Comparison of ENCODE assay signal across 24 cellular contexts in genomic region chr22:47687776-47688175, GRCh38.
DNase-seq lines count a peak whose midpoint lies in the region; TF ChIP-seq lines count a peak whose summit lies in the region.
"Had no signal": no experiment of that assay in that cellular context is flagged by ENCODE, and none has a peak within 500 bp of the region (broad histone marks: within the 10 kb centered on the region; RNA-seq: fewer than 3 reads in every experiment).

No MANE protein-coding gene starts in this region.

- intact Hi-C loops in esophagus muscularis mucosa (cut with DNase I), result no loop called here

- H3K9ac ChIP-seq in mesendoderm (ENCODE audit: low read length), result peak overlapping the region; percentile 10
- H3K9ac ChIP-seq: BLaER1 treated with 17β-estradiol and CSF1 and Interleukin-3, amounts not matched to agents 10 nM and 100 nM had no signal

- TF ChIP-seq CTCF in esophagus muscularis mucosa (IDR thresholded peaks at IDR 0.05) (no peak), type B pancreatic cell (conservative IDR thresholded peaks at IDR 0.05) (no peak), progenitor cell of endocrine pancreas (IDR thresholded peaks at IDR 0.05; ENCODE audit: unreplicated experiment) (no peak)

- peaks cover 0 to 3% (median 0%) of the 10 kb centered on the region in 4 donors for H3K27me3 ChIP-seq in esophagus muscularis mucosa
- no peaks in the 10 kb centered on the region for H3K27me3 ChIP-seq in mesendoderm (ENCODE audit: insufficient read depth, low read length, poor library complexity)
- H3K27me3 ChIP-seq: BLaER1 treated with 17β-estradiol and CSF1 and Interleukin-3, amounts not matched to agents 10 nM and 100 nM had no signal

- H3K36me3 Mint-ChIP-seq in type B pancreatic cell (no peaks in the 10 kb centered on the region), progenitor cell of endocrine pancreas (ENCODE audit: insufficient read depth) (no peaks in the 10 kb centered on the region)
- H3K36me3 Mint-ChIP-seq: CD8-positive, alpha-beta T cell had no signal

- peak; percentile 22 for DNase-seq in ecto neural progenitor cell (ENCODE audit: low spot score)
- peak; percentile 79 for DNase-seq in esophagus muscularis mucosa (ENCODE audit: extremely low spot score)
- DNase-seq in mesendoderm, result no peak
- DNase-seq in type B pancreatic cell (ENCODE audit: extremely low spot score, unreplicated experiment), result peak; percentile 34
- no peak for DNase-seq in foreskin melanocyte
- DNase-seq in DMS153 (lab: John Stamatoyannopoulos, UW), result no peak
- DNase-seq in erythroblast (lab: John Stamatoyannopoulos, UW), result no peak
- DNase-seq in progenitor cell of endocrine pancreas (ENCODE audit: low spot score, unreplicated experiment), result no peak
- DNase-seq: AML-193; Caco-2; Calu3; CD4-positive, alpha-beta T cell; CD8-positive, alpha-beta T cell; DMS53; DMS79; DND-41; EL; GDM1 had no signal

- no peak overlapping the region for H3K4me3 Mint-ChIP-seq in type B pancreatic cell
- no peak overlapping the region for H3K4me3 Mint-ChIP-seq in progenitor cell of endocrine pancreas (ENCODE audit: low read depth)
- H3K4me3 Mint-ChIP-seq: B cell; CD4-positive, alpha-beta T cell; CD8-positive, alpha-beta T cell had no signal

- H3K56ac ChIP-seq in mesendoderm (ENCODE audit: low read length), result peak overlapping the region; percentile 68

- peak overlapping the region; percentile 36 for H2BK5ac ChIP-seq in mesendoderm (ENCODE audit: low read length)

- H3K27ac ChIP-seq in esophagus muscularis mucosa (replicated peaks in 1 of 4) (no peak overlapping the region), mesendoderm (ENCODE audit: low read depth, low read length) (peak overlapping the region; percentile 64)
- H3K27ac ChIP-seq: 22Rv1; A549; BLaER1 treated with 17β-estradiol and CSF1 and Interleukin-3, amounts not matched to agents 10 nM and 100 nM; C4-2B had no signal

- H3K9me3 ChIP-seq in esophagus muscularis mucosa, result peaks cover 0 to 21% (median 14%) of the 10 kb centered on the region in 4 donors
- H3K9me3 ChIP-seq: Caco-2 had no signal

- H3K79me2 ChIP-seq in mesendoderm (ENCODE audit: control insufficient read depth, insufficient read depth, low read length), result no peaks in the 10 kb centered on the region

- H3K4me2 ChIP-seq in mesendoderm (ENCODE audit: low read length), result no peak overlapping the region
- H3K4me2 ChIP-seq: A549; BLaER1 treated with 17β-estradiol and CSF1 and Interleukin-3, amounts not matched to agents 10 nM and 100 nM had no signal

- no peak overlapping the region for H3K23ac ChIP-seq in mesendoderm (ENCODE audit: low read length)

- no peaks in the 10 kb centered on the region for H3K9me3 Mint-ChIP-seq in type B pancreatic cell
- peaks cover 14% of the 10 kb centered on the region for H3K9me3 Mint-ChIP-seq in progenitor cell of endocrine pancreas (ENCODE audit: low read depth)

- peak overlapping the region; percentile 76 for H3K4ac ChIP-seq in mesendoderm (ENCODE audit: low read depth, low read length)

- peak overlapping the region; percentile 9 for H3K18ac ChIP-seq in mesendoderm (ENCODE audit: low read length)

- H3K4me1 Mint-ChIP-seq in type B pancreatic cell (ENCODE audit: unreplicated experiment) (no peaks in the 10 kb centered on the region), progenitor cell of endocrine pancreas (ENCODE audit: low read depth) (no peaks in the 10 kb centered on the region)
- H3K4me1 Mint-ChIP-seq: B cell had no signal

- H3K27ac Mint-ChIP-seq in type B pancreatic cell (no peak overlapping the region), progenitor cell of endocrine pancreas (no peak overlapping the region)
- H3K27ac Mint-ChIP-seq: B cell; CD4-positive, alpha-beta T cell; CD8-positive, alpha-beta T cell had no signal

- no peak for TF ChIP-seq EP300 in esophagus muscularis mucosa (IDR thresholded peaks at IDR 0.05)

- H3K36me3 ChIP-seq in esophagus muscularis mucosa (no peaks in the 10 kb centered on the region), mesendoderm (ENCODE audit: control insufficient read depth, insufficient read depth, low read length) (no peaks in the 10 kb centered on the region)
- H3K36me3 ChIP-seq: BLaER1 treated with 17β-estradiol and CSF1 and Interleukin-3, amounts not matched to agents 10 nM and 100 nM had no signal

- H2BK15ac ChIP-seq in mesendoderm (replicated peaks; ENCODE audit: low read depth), result no peak overlapping the region

- H3K27me3 Mint-ChIP-seq in type B pancreatic cell, result peaks cover 6% of the 10 kb centered on the region
- H3K27me3 Mint-ChIP-seq in progenitor cell of endocrine pancreas, result peaks cover 23% of the 10 kb centered on the region

- 91% methylated on average over 4 of the region's 4 CpGs for WGBS in esophagus muscularis mucosa
- no CpG with 5 or more reads among the region's 4 CpGs for WGBS in mesendoderm (ENCODE audit: extremely low coverage, insufficient coverage, low lambda C conversion rate)

- no peaks in the 10 kb centered on the region for H3K79me1 ChIP-seq in mesendoderm (ENCODE audit: low read length)

- H4K5ac ChIP-seq in mesendoderm (ENCODE audit: low read length), result peak overlapping the region; percentile 88

- H3K4me3 ChIP-seq in esophagus muscularis mucosa (no peak overlapping the region), mesendoderm (ENCODE audit: low read length) (no peak overlapping the region)
- H3K4me3 ChIP-seq: A549; BLaER1 treated with 17β-estradiol and CSF1 and Interleukin-3, amounts not matched to agents 10 nM and 100 nM; GM12878 had no signal

- TF ChIP-seq POLR2A in esophagus muscularis mucosa (IDR thresholded peaks at IDR 0.05; ENCODE audit: low read depth) (no peak), erythroblast (IDR thresholded peaks at IDR 0.05; ENCODE audit: low read length) (no peak)

- H2AK5ac ChIP-seq in mesendoderm (ENCODE audit: low read length), result peak overlapping the region; percentile 99

- H2BK120ac ChIP-seq in mesendoderm (ENCODE audit: low read depth, low read length), result no peak overlapping the region

- no peaks in the 10 kb centered on the region for H3K4me1 ChIP-seq in esophagus muscularis mucosa
- H3K4me1 ChIP-seq in mesendoderm (ENCODE audit: control insufficient read depth, low read depth, low read length), result peaks cover 3% of the 10 kb centered on the region
- H3K4me1 ChIP-seq: A549; BLaER1 treated with 17β-estradiol and CSF1 and Interleukin-3, amounts not matched to agents 10 nM and 100 nM; Caco-2 had no signal

- no peak overlapping the region for H4K8ac ChIP-seq in mesendoderm (ENCODE audit: low read depth, low read length)

Comparison
In these comparisons a context has a peak if more than half of its experiments do, and no peak if none do; other contexts are left out.
1. DNase-seq: peak in ecto neural progenitor cell (single experiment), esophagus muscularis mucosa (single experiment) and type B pancreatic cell (single experiment); none in mesendoderm (single experiment), foreskin melanocyte (single experiment), DMS153 (single experiment), erythroblast (0 of 2) and progenitor cell of endocrine pancreas (single experiment).